In the genomic region with DNA sequence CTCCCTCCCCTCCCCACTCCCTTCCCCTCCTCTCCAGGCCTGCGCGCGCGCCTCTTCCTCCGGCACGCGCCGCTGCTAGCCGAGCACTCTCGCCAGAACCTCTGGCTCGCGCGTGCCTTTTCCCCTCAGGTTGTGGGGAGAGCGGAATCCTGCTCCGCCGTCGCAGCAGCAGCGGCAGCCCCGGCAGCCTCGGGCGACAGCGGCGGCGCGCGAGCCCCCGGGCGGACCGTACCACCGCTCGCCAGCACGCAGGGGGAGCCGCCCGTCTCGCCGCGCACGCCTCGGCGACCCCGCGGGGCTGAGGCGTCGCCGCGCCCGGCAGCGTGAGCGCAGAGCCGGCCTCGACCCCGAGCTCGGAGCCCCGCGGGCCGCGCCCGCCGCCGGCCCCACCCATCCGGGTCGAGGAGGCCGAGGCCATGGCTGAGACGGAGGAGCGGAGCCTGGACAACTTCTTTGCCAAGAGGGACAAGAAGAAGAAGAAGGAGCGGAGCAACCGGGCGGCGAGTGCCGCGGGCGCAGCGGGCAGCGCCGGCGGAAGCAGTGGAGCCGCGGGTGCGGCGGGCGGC, we compare ENCODE assay signal across 2 cellular contexts.
TF ChIP-seq lines count a peak whose summit lies in the region.

A gene with protein sequence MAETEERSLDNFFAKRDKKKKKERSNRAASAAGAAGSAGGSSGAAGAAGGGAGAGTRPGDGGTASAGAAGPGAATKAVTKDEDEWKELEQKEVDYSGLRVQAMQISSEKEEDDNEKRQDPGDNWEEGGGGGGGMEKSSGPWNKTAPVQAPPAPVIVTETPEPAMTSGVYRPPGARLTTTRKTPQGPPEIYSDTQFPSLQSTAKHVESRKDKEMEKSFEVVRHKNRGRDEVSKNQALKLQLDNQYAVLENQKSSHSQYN (plus strand): TSS at position 58 of the 566 bp plus-strand sequence. CDS start 359 bp downstream, at position 417.

TF ChIP-seq in HCT116, 20 proteins besides CTCF, POLR2A, EP300 and RAD21:
- no peak for TF ChIP-seq ZNF274 (IDR thresholded peaks at IDR 0.05; ENCODE audit: low read depth, low read length)
- no peak for TF ChIP-seq SP1 (IDR thresholded peaks at IDR 0.05; ENCODE audit: low read depth)
- TF ChIP-seq YY1 (IDR thresholded peaks at IDR 0.05; ENCODE audit: extremely low read depth, insufficient replicate concordance, low read depth, low read length): no peak
- no peak for TF ChIP-seq CBX3 (IDR thresholded peaks at IDR 0.05; ENCODE audit: low read depth)
- no peak for TF ChIP-seq CEBPB (IDR thresholded peaks at IDR 0.05; ENCODE audit: low read depth)
- TF ChIP-seq POLR2AphosphoS5 (IDR thresholded peaks at IDR 0.05; ENCODE audit: low read depth, low read length): peak; percentile 80
- no peak for TF ChIP-seq MAX (IDR thresholded peaks at IDR 0.05)
- no peak for TF ChIP-seq SRF (IDR thresholded peaks at IDR 0.05; ENCODE audit: low read depth)
- no peak for TF ChIP-seq FOSL1 (IDR thresholded peaks at IDR 0.05; ENCODE audit: low read depth)
- TF ChIP-seq ATF3 (IDR thresholded peaks at IDR 0.05): no peak
- no peak for TF ChIP-seq EGR1 (IDR thresholded peaks at IDR 0.05; ENCODE audit: low read depth)
- peak; percentile 34 for TF ChIP-seq TCF7L2 (IDR thresholded peaks at IDR 0.05; ENCODE audit: borderline replicate concordance, extremely low read depth, insufficient read depth, insufficient read length)
- no peak for TF ChIP-seq ZBTB33 (IDR thresholded peaks at IDR 0.05; ENCODE audit: extremely low read depth, insufficient replicate concordance, low read length)
- peak; percentile 84; the same call in 1 of the 2 replicates for TF ChIP-seq ZFX (IDR thresholded peaks at IDR 0.05)
- no peak for TF ChIP-seq JUND (IDR thresholded peaks at IDR 0.05)
- TF ChIP-seq EZH2 (IDR thresholded peaks at IDR 0.05): no peak
- TF ChIP-seq, protein P1, sequence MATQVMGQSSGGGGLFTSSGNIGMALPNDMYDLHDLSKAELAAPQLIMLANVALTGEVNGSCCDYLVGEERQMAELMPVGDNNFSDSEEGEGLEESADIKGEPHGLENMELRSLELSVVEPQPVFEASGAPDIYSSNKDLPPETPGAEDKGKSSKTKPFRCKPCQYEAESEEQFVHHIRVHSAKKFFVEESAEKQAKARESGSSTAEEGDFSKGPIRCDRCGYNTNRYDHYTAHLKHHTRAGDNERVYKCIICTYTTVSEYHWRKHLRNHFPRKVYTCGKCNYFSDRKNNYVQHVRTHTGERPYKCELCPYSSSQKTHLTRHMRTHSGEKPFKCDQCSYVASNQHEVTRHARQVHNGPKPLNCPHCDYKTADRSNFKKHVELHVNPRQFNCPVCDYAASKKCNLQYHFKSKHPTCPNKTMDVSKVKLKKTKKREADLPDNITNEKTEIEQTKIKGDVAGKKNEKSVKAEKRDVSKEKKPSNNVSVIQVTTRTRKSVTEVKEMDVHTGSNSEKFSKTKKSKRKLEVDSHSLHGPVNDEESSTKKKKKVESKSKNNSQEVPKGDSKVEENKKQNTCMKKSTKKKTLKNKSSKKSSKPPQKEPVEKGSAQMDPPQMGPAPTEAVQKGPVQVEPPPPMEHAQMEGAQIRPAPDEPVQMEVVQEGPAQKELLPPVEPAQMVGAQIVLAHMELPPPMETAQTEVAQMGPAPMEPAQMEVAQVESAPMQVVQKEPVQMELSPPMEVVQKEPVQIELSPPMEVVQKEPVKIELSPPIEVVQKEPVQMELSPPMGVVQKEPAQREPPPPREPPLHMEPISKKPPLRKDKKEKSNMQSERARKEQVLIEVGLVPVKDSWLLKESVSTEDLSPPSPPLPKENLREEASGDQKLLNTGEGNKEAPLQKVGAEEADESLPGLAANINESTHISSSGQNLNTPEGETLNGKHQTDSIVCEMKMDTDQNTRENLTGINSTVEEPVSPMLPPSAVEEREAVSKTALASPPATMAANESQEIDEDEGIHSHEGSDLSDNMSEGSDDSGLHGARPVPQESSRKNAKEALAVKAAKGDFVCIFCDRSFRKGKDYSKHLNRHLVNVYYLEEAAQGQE (IDR thresholded peaks at IDR 0.05; ENCODE audit: low read depth): no peak
- no peak for TF ChIP-seq ELF1 (IDR thresholded peaks at IDR 0.05; ENCODE audit: borderline replicate concordance, low read depth)
- no peak for TF ChIP-seq EZH2phosphoT487 (IDR thresholded peaks at IDR 0.05; ENCODE audit: borderline replicate concordance)
- no peak for TF ChIP-seq SIN3A (IDR thresholded peaks at IDR 0.05; ENCODE audit: low read depth)
TF ChIP-seq in HCT116: peak in this region for 3.

TF ChIP-seq in H1, 55 proteins besides CTCF, POLR2A, EP300 and RAD21 (continues in another document):
- 0 out of 4 replicates have a peak, but pooled peaks of 1 of the 2 experiments have one; percentile 31 for TF ChIP-seq HDAC2 (IDR thresholded peaks at IDR 0.05; ENCODE audit: borderline replicate concordance in 1 of 2, low read depth in 2 of 2, low read length in 2 of 2)
- peak; percentile 55 for TF ChIP-seq ASH2L (IDR thresholded peaks at IDR 0.05; ENCODE audit: low read length)
- TF ChIP-seq NANOG (IDR thresholded peaks at IDR 0.05; ENCODE audit: insufficient read depth, low read depth, low read length, poor library complexity, severe bottlenecking): peak; percentile 10
- TF ChIP-seq TEAD4 (IDR thresholded peaks at IDR 0.05; ENCODE audit: low read depth, low read length): no peak
- no peak for TF ChIP-seq CTBP2 (IDR thresholded peaks at IDR 0.05; ENCODE audit: borderline replicate concordance, insufficient read depth, insufficient read length, low read length)
- no peak for TF ChIP-seq ZNF274 (IDR thresholded peaks at IDR 0.05; ENCODE audit: borderline replicate concordance, extremely low read depth, low read length)
- TF ChIP-seq PHF8 (conservative IDR thresholded peaks at IDR 0.05; ENCODE audit: low read depth, low read length): peak; percentile 73
- no peak for TF ChIP-seq SAP30 (IDR thresholded peaks at IDR 0.05; ENCODE audit: insufficient read depth, insufficient replicate concordance, low read length)
- TF ChIP-seq CBX5 (IDR thresholded peaks at IDR 0.05; ENCODE audit: low read depth, low read length): no peak
- TF ChIP-seq POU5F1 (IDR thresholded peaks at IDR 0.05; ENCODE audit: low read depth, low read length): no peak
- TF ChIP-seq RFX5 (IDR thresholded peaks at IDR 0.05; ENCODE audit: borderline replicate concordance, low read depth, low read length): no peak
- TF ChIP-seq RNF2 (IDR thresholded peaks at IDR 0.05; ENCODE audit: borderline replicate concordance, low read depth, low read length, missing control alignments, poor library complexity, severe bottlenecking): no peak
- no peak for TF ChIP-seq MAFK (IDR thresholded peaks at IDR 0.05; ENCODE audit: low read depth, low read length)
- TF ChIP-seq RXRA (IDR thresholded peaks at IDR 0.05; ENCODE audit: insufficient read depth, low read depth, low read length): no peak
- TF ChIP-seq KDM4A (IDR thresholded peaks at IDR 0.05; ENCODE audit: low read depth, low read length, severe bottlenecking): peak; percentile 60
- no peak for TF ChIP-seq ATF3 (IDR thresholded peaks at IDR 0.05; ENCODE audit: insufficient read depth, low read depth, low read length)
- TF ChIP-seq, protein P2, sequence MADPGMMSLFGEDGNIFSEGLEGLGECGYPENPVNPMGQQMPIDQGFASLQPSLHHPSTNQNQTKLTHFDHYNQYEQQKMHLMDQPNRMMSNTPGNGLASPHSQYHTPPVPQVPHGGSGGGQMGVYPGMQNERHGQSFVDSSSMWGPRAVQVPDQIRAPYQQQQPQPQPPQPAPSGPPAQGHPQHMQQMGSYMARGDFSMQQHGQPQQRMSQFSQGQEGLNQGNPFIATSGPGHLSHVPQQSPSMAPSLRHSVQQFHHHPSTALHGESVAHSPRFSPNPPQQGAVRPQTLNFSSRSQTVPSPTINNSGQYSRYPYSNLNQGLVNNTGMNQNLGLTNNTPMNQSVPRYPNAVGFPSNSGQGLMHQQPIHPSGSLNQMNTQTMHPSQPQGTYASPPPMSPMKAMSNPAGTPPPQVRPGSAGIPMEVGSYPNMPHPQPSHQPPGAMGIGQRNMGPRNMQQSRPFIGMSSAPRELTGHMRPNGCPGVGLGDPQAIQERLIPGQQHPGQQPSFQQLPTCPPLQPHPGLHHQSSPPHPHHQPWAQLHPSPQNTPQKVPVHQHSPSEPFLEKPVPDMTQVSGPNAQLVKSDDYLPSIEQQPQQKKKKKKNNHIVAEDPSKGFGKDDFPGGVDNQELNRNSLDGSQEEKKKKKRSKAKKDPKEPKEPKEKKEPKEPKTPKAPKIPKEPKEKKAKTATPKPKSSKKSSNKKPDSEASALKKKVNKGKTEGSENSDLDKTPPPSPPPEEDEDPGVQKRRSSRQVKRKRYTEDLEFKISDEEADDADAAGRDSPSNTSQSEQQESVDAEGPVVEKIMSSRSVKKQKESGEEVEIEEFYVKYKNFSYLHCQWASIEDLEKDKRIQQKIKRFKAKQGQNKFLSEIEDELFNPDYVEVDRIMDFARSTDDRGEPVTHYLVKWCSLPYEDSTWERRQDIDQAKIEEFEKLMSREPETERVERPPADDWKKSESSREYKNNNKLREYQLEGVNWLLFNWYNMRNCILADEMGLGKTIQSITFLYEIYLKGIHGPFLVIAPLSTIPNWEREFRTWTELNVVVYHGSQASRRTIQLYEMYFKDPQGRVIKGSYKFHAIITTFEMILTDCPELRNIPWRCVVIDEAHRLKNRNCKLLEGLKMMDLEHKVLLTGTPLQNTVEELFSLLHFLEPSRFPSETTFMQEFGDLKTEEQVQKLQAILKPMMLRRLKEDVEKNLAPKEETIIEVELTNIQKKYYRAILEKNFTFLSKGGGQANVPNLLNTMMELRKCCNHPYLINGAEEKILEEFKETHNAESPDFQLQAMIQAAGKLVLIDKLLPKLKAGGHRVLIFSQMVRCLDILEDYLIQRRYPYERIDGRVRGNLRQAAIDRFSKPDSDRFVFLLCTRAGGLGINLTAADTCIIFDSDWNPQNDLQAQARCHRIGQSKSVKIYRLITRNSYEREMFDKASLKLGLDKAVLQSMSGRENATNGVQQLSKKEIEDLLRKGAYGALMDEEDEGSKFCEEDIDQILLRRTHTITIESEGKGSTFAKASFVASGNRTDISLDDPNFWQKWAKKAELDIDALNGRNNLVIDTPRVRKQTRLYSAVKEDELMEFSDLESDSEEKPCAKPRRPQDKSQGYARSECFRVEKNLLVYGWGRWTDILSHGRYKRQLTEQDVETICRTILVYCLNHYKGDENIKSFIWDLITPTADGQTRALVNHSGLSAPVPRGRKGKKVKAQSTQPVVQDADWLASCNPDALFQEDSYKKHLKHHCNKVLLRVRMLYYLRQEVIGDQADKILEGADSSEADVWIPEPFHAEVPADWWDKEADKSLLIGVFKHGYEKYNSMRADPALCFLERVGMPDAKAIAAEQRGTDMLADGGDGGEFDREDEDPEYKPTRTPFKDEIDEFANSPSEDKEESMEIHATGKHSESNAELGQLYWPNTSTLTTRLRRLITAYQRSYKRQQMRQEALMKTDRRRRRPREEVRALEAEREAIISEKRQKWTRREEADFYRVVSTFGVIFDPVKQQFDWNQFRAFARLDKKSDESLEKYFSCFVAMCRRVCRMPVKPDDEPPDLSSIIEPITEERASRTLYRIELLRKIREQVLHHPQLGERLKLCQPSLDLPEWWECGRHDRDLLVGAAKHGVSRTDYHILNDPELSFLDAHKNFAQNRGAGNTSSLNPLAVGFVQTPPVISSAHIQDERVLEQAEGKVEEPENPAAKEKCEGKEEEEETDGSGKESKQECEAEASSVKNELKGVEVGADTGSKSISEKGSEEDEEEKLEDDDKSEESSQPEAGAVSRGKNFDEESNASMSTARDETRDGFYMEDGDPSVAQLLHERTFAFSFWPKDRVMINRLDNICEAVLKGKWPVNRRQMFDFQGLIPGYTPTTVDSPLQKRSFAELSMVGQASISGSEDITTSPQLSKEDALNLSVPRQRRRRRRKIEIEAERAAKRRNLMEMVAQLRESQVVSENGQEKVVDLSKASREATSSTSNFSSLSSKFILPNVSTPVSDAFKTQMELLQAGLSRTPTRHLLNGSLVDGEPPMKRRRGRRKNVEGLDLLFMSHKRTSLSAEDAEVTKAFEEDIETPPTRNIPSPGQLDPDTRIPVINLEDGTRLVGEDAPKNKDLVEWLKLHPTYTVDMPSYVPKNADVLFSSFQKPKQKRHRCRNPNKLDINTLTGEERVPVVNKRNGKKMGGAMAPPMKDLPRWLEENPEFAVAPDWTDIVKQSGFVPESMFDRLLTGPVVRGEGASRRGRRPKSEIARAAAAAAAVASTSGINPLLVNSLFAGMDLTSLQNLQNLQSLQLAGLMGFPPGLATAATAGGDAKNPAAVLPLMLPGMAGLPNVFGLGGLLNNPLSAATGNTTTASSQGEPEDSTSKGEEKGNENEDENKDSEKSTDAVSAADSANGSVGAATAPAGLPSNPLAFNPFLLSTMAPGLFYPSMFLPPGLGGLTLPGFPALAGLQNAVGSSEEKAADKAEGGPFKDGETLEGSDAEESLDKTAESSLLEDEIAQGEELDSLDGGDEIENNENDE (IDR thresholded peaks at IDR 0.05; ENCODE audit: insufficient replicate concordance, low read length): no peak
- TF ChIP-seq YY1 (IDR thresholded peaks at IDR 0.05; ENCODE audit: low read depth, low read length): no peak
- no peak for TF ChIP-seq SIRT6 (IDR thresholded peaks at IDR 0.05; ENCODE audit: low read length)
- TF ChIP-seq GTF2F1 (IDR thresholded peaks at IDR 0.05; ENCODE audit: borderline replicate concordance, low read depth, low read length): no peak
- 0 out of 2 replicates have a peak, but pooled peaks have one; percentile 45 for TF ChIP-seq RBBP5 (IDR thresholded peaks at IDR 0.05; ENCODE audit: borderline replicate concordance, low read depth, low read length)
- no peak for TF ChIP-seq BCL11A (IDR thresholded peaks at IDR 0.05; ENCODE audit: low read depth in 2 of 2, low read length in 2 of 2)
- TF ChIP-seq CHD1 (IDR thresholded peaks at IDR 0.05; ENCODE audit: low read depth, low read length): peak; percentile 53; the same call in 1 of the 2 replicates
- TF ChIP-seq NRF1 (IDR thresholded peaks at IDR 0.05; ENCODE audit: low read depth, low read length): no peak
- no peak for TF ChIP-seq USF2 (IDR thresholded peaks at IDR 0.05; ENCODE audit: low read length)
- no peak for TF ChIP-seq SRF (IDR thresholded peaks at IDR 0.05; ENCODE audit: low read depth, low read length)
- TF ChIP-seq SP4 (IDR thresholded peaks at IDR 0.05; ENCODE audit: low read length): no peak
- TF ChIP-seq KDM5A (IDR thresholded peaks at IDR 0.05; ENCODE audit: low read length): no peak
- TF ChIP-seq CREB1 (IDR thresholded peaks at IDR 0.05): no peak; the same call in 1 of the 2 replicates
- TF ChIP-seq TAF7 (optimal IDR thresholded peaks at IDR 0.05; ENCODE audit: borderline replicate concordance, low read depth, low read length): peak; percentile 69
- no peak for TF ChIP-seq CEBPB (IDR thresholded peaks at IDR 0.05; ENCODE audit: low read depth, low read length)
- peak; percentile 23; the same call in 1 of the 2 replicates for TF ChIP-seq POLR2AphosphoS5 (IDR thresholded peaks at IDR 0.05; ENCODE audit: low read depth, low read length)
- no peak for TF ChIP-seq TCF12 (IDR thresholded peaks at IDR 0.05; ENCODE audit: low read depth, low read length)
- no peak for TF ChIP-seq BRCA1 (IDR thresholded peaks at IDR 0.05; ENCODE audit: low read depth, low read length)
- TF ChIP-seq TBP (IDR thresholded peaks at IDR 0.05; ENCODE audit: low read depth, low read length): no peak; the same call in 1 of the 2 replicates
- no peak for TF ChIP-seq CHD2 (IDR thresholded peaks at IDR 0.05; ENCODE audit: low read length)
- no peak for TF ChIP-seq SP1 (IDR thresholded peaks at IDR 0.05; ENCODE audit: low read depth, low read length)
